8 cellular contexts compared by ENCODE assay signal in the genomic region with DNA sequence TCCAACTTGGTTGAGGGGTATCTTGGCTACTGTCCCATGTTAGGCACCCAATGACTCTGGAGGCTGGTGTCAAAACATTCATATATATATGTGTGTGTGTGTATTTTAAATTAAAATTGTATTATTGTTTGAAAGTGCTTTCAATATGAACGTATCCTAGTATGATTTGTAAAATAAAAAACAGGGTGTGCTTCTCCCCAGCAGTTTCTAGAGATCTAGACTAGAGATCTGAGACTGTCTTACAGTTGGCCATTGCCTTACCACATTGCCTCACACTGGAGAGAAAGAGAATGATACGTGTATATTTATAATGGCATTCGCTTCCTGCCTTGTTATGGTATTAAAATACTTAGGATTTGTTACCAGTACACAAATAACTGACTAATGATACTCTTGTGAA. TPM values are rescaled to one million over a fixed set of nuclear protein-coding genes. Genes with fewer than 3 reads are reported as not detected.
DNase-seq lines count a peak whose midpoint lies in the region; ATAC-seq and TF ChIP-seq lines count a peak whose summit lies in the region.

No MANE protein-coding gene starts in this region.

- H3K9me2 ChIP-seq in hepatocyte (replicated peaks; ENCODE audit: insufficient read depth), result no peaks in the 10 kb centered on the region

- H2AFZ ChIP-seq in hepatocyte, result peak overlapping the region; percentile 50

- in situ Hi-C loops in ACHN (cut with HindIII; ENCODE audit: low pct_ligation_motif_present, low pct_unique_long_range_greater_than_20kb, low sequenced_read_pairs), result no loop called here
- in situ Hi-C loops in astrocyte of the cerebellum (cut with HindIII; ENCODE audit: low sequenced_read_pairs), result no loop called here

- H3K9ac ChIP-seq in skeletal muscle satellite cell (ENCODE audit: low read depth, low read length), result peak overlapping the region; percentile 99

- H3K27me3 ChIP-seq in hepatocyte (no peaks in the 10 kb centered on the region), skeletal muscle satellite cell (ENCODE audit: control insufficient read depth, insufficient read depth, low read length) (no peaks in the 10 kb centered on the region)

- H3K4me1 ChIP-seq in hepatocyte (ENCODE audit: insufficient read depth) (peaks cover 5% of the 10 kb centered on the region), skeletal muscle satellite cell (ENCODE audit: control insufficient read depth, insufficient read depth, low read length) (peaks cover 40% of the 10 kb centered on the region)

- no peak for TF ChIP-seq CTCF in GM12865 (IDR thresholded peaks at IDR 0.05; ENCODE audit: insufficient read depth, low read depth, low read length, missing control alignments)
- TF ChIP-seq CTCF in astrocyte of the cerebellum (IDR thresholded peaks at IDR 0.05; ENCODE audit: low read depth, low read length, missing control alignments), result peak; percentile 49
- peak; percentile 45 for TF ChIP-seq CTCF in hepatocyte (IDR thresholded peaks at IDR 0.05; ENCODE audit: poor library complexity)

- DNase-seq in ACHN (peak; percentile 80), GM12865 (ENCODE audit: low read depth) (peak; percentile 42), NCI-H526 (lab: John Stamatoyannopoulos, UW) (peak; percentile 5 to 42), astrocyte of the cerebellum (ENCODE audit: low read depth) (peak; percentile 41), hepatocyte (ENCODE audit: low spot score) (peak; percentile 66), activated gamma-delta T cell (lab: John Stamatoyannopoulos, UW) (no peak)

- peaks cover 39% of the 10 kb centered on the region for H4K20me1 ChIP-seq in hepatocyte (ENCODE audit: insufficient read depth, poor library complexity, severe bottlenecking)

- WGBS in hepatocyte (ENCODE audit: low lambda C conversion rate, missing lambda C conversion rate), result 6% methylated on average over 3 of the region's 3 CpGs

- H3K36me3 ChIP-seq in hepatocyte (replicated peaks; ENCODE audit: insufficient read depth, low read depth), result no peaks in the 10 kb centered on the region
- H3K36me3 ChIP-seq in skeletal muscle satellite cell (ENCODE audit: insufficient read depth, low read length), result peaks cover 11% of the 10 kb centered on the region

- H3K4me3 ChIP-seq in GM12865 (ENCODE audit: low read depth, low read length) (peak overlapping the region; percentile 95), astrocyte of the cerebellum (ENCODE audit: low read depth, low read length) (peak overlapping the region; percentile 86), hepatocyte (peak overlapping the region; percentile 59), skeletal muscle satellite cell (ENCODE audit: low read length) (peak overlapping the region; percentile 97)

- H3K9me3 ChIP-seq in hepatocyte (ENCODE audit: low read depth), result no peaks in the 10 kb centered on the region
- H3K9me3 ChIP-seq in skeletal muscle satellite cell (replicated peaks; ENCODE audit: low read length), result no peaks in the 10 kb centered on the region

- H3K4me2 ChIP-seq in hepatocyte (peak overlapping the region; percentile 75), skeletal muscle satellite cell (ENCODE audit: low read length) (peak overlapping the region; percentile 83)

- no peak for ATAC-seq in GM19467 (IDR thresholded peaks at IDR 0.05; ENCODE audit: unreplicated experiment)

- H3K27ac ChIP-seq in hepatocyte, result peak overlapping the region; percentile 96

- peaks cover 58% of the 10 kb centered on the region for H3K79me2 ChIP-seq in hepatocyte

RNA-seq across cellular contexts. Expression of gene BAG3, which starts 1.2 kb away (rescaled TPM):
- total RNA-seq in hepatocyte, result 13.9 and 18.2 TPM in 2 replicates
- 57.2 and 67.1 TPM in 2 replicates for polyA plus RNA-seq in hepatocyte
- total RNA-seq in skeletal muscle satellite cell (2012; rRNA removed), result 19.5 and 23.6 TPM in 2 replicates

RNA-seq across cellular contexts. Expression of gene TIAL1, which starts 55.6 kb away (rescaled TPM):
- 74.4 and 81.3 TPM in 2 replicates for total RNA-seq in hepatocyte
- polyA plus RNA-seq in hepatocyte, result 36.4 and 42.2 TPM in 2 replicates
- 28.4 and 30.8 TPM in 2 replicates for total RNA-seq in skeletal muscle satellite cell (2012; rRNA removed)
